Comparison of ENCODE assay signal across 27 cellular contexts in genomic region chr18:38851526-38851925, GRCh38.
"Had no signal": no experiment of that assay in that cellular context is flagged by ENCODE, and none has a peak within 500 bp of the region (broad histone marks: within the 10 kb centered on the region; RNA-seq: fewer than 3 reads in every experiment).

No MANE protein-coding gene starts in this region.

- H3K4me3 ChIP-seq: ascending aorta, gastrocnemius medialis had no signal

- H3K9me3 ChIP-seq: ascending aorta, gastrocnemius medialis had no signal

- H3K27ac Mint-ChIP-seq: activated CD4-positive, alpha-beta memory T cell treated with anti-CD3 and anti-CD28 coated beads for 36 hours; activated CD4-positive, alpha-beta T cell treated with anti-CD3 and anti-CD28 coated beads for 36 hours; activated CD4-positive, alpha-beta T cell treated with anti-CD3 and anti-CD28 coated beads, Interleukin-2, amount 10 ng/mL, durations not matched to agents 24 days and 14 days; activated CD8-positive, alpha-beta memory T cell treated with anti-CD3 and anti-CD28 coated beads, Interleukin-2, amount 10 ng/mL, durations not matched to agents 7 days and 5 days; activated CD8-positive, alpha-beta T cell treated with anti-CD3 and anti-CD28 coated beads, Interleukin-2, amount 10 ng/mL, durations not matched to agents 7 days and 5 days; activated naive CD4-positive, alpha-beta T cell treated with anti-CD3 and anti-CD28 coated beads, Interleukin-2, amount 10 ng/mL, durations not matched to agents 7 days and 5 days; activated naive CD4-positive, alpha-beta T cell treated with anti-CD3 and anti-CD28 coated beads, Interleukin-2, amount 50 U/mL, for 72 hours; activated naive CD8-positive, alpha-beta T cell treated with anti-CD3 and anti-CD28 coated beads, Interleukin-2, amount 10 ng/mL, durations not matched to agents 7 days and 5 days; brain; effector memory CD8-positive, alpha-beta T cell had no signal

- H3K9me3 Mint-ChIP-seq: activated naive CD8-positive, alpha-beta T cell treated with anti-CD3 and anti-CD28 coated beads, Interleukin-2, amount 10 ng/mL, durations not matched to agents 7 days and 5 days; effector memory CD8-positive, alpha-beta T cell had no signal

- H3K27me3 ChIP-seq: ascending aorta, gastrocnemius medialis had no signal

- H3K4me1 ChIP-seq: ascending aorta, gastrocnemius medialis had no signal

- H3K4me1 Mint-ChIP-seq: activated CD4-positive, alpha-beta T cell treated with anti-CD3 and anti-CD28 coated beads for 36 hours; activated CD4-positive, alpha-beta T cell treated with anti-CD3 and anti-CD28 coated beads, Interleukin-2, amount 10 ng/mL, durations not matched to agents 24 days and 14 days; activated CD8-positive, alpha-beta memory T cell treated with anti-CD3 and anti-CD28 coated beads, Interleukin-2, amount 10 ng/mL, durations not matched to agents 7 days and 5 days; activated naive CD4-positive, alpha-beta T cell treated with anti-CD3 and anti-CD28 coated beads, Interleukin-2, amount 10 ng/mL, durations not matched to agents 7 days and 5 days; activated naive CD8-positive, alpha-beta T cell treated with anti-CD3 and anti-CD28 coated beads, Interleukin-2, amount 10 ng/mL, durations not matched to agents 7 days and 5 days; brain had no signal

- H3K27me3 Mint-ChIP-seq: activated CD4-positive, alpha-beta memory T cell treated with anti-CD3 and anti-CD28 coated beads for 36 hours; activated CD4-positive, alpha-beta T cell treated with anti-CD3 and anti-CD28 coated beads for 36 hours; activated CD4-positive, alpha-beta T cell treated with anti-CD3 and anti-CD28 coated beads, Interleukin-2, amount 10 ng/mL, durations not matched to agents 24 days and 14 days; activated CD8-positive, alpha-beta memory T cell treated with anti-CD3 and anti-CD28 coated beads, Interleukin-2, amount 10 ng/mL, durations not matched to agents 7 days and 5 days; activated naive CD4-positive, alpha-beta T cell treated with anti-CD3 and anti-CD28 coated beads, Interleukin-2, amount 10 ng/mL, durations not matched to agents 7 days and 5 days; activated naive CD8-positive, alpha-beta T cell treated with anti-CD3 and anti-CD28 coated beads, Interleukin-2, amount 10 ng/mL, durations not matched to agents 7 days and 5 days; brain; effector memory CD8-positive, alpha-beta T cell had no signal

- H3K27ac ChIP-seq: ascending aorta, gastrocnemius medialis had no signal

- DNase-seq: activated CD4-positive, alpha-beta memory T cell treated with anti-CD3 and anti-CD28 coated beads for 36 hours; activated CD4-positive, alpha-beta T cell treated with anti-CD3 and anti-CD28 coated beads for 36 hours; activated CD4-positive, alpha-beta T cell treated with anti-CD3 and anti-CD28 coated beads, Interleukin-2, amount 10 ng/mL, durations not matched to agents 24 days and 14 days; activated CD4-positive, CD25-positive, alpha-beta regulatory T cell; activated CD4-positive, CD25-positive, alpha-beta regulatory T cell treated with anti-CD3 and anti-CD28 coated beads, Interleukin-2, amount 50 U/mL, for 72 hours; activated CD8-positive, alpha-beta memory T cell treated with anti-CD3 and anti-CD28 coated beads, Interleukin-2, amount 10 ng/mL, durations not matched to agents 7 days and 5 days; activated CD8-positive, alpha-beta memory T cell treated with anti-CD3 and anti-CD28 coated beads, Interleukin-2, amount 50 U/mL, for 4 hours; activated CD8-positive, alpha-beta T cell treated with anti-CD3 and anti-CD28 coated beads, Interleukin-2, amount 10 ng/mL, durations not matched to agents 7 days and 5 days; activated gamma-delta T cell; activated naive CD4-positive, alpha-beta T cell; activated naive CD4-positive, alpha-beta T cell treated with anti-CD3 and anti-CD28 coated beads, Interleukin-2, amount 10 ng/mL, durations not matched to agents 7 days and 5 days; activated naive CD8-positive, alpha-beta T cell treated with anti-CD3 and anti-CD28 coated beads, Interleukin-2, amount 10 ng/mL, durations not matched to agents 7 days and 5 days; activated T-cell treated with anti-CD3 and anti-CD28 coated beads, Interleukin-2, amount 50 U/mL, for 1 hour; activated T-cell treated with anti-CD3 and anti-CD28 coated beads, Interleukin-2, amount 50 U/mL, for 48 hours; caudate nucleus; cortex of kidney; dermis blood vessel endothelial cell; effector CD4-positive, alpha-beta T cell; effector memory CD8-positive, alpha-beta T cell; foreskin fibroblast; gastrocnemius medialis; T-helper 2 cell had no signal

- ATAC-seq: activated CD4-positive, alpha-beta T cell treated with anti-CD3 and anti-CD28 coated beads for 36 hours; activated CD8-positive, alpha-beta memory T cell treated with anti-CD3 and anti-CD28 coated beads, Interleukin-2, amount 10 ng/mL, durations not matched to agents 7 days and 5 days; activated CD8-positive, alpha-beta T cell treated with anti-CD3 and anti-CD28 coated beads, Interleukin-2, amount 10 ng/mL, durations not matched to agents 7 days and 5 days; activated naive CD4-positive, alpha-beta T cell treated with anti-CD3 and anti-CD28 coated beads, Interleukin-2, amount 50 U/mL, for 72 hours; effector memory CD8-positive, alpha-beta T cell; esophagus mucosa; gastrocnemius medialis had no signal

- H3K36me3 ChIP-seq: ascending aorta, gastrocnemius medialis had no signal

- H3K4me3 Mint-ChIP-seq: activated CD4-positive, alpha-beta memory T cell treated with anti-CD3 and anti-CD28 coated beads for 36 hours; activated CD4-positive, alpha-beta T cell treated with anti-CD3 and anti-CD28 coated beads for 36 hours; activated CD4-positive, alpha-beta T cell treated with anti-CD3 and anti-CD28 coated beads, Interleukin-2, amount 10 ng/mL, durations not matched to agents 24 days and 14 days; activated CD8-positive, alpha-beta memory T cell treated with anti-CD3 and anti-CD28 coated beads, Interleukin-2, amount 10 ng/mL, durations not matched to agents 7 days and 5 days; activated CD8-positive, alpha-beta T cell treated with anti-CD3 and anti-CD28 coated beads, Interleukin-2, amount 10 ng/mL, durations not matched to agents 7 days and 5 days; activated naive CD4-positive, alpha-beta T cell treated with anti-CD3 and anti-CD28 coated beads, Interleukin-2, amount 10 ng/mL, durations not matched to agents 7 days and 5 days; activated naive CD8-positive, alpha-beta T cell treated with anti-CD3 and anti-CD28 coated beads, Interleukin-2, amount 10 ng/mL, durations not matched to agents 7 days and 5 days; brain; effector memory CD8-positive, alpha-beta T cell had no signal

- H3K36me3 Mint-ChIP-seq: activated CD4-positive, alpha-beta memory T cell treated with anti-CD3 and anti-CD28 coated beads for 36 hours; activated CD8-positive, alpha-beta memory T cell treated with anti-CD3 and anti-CD28 coated beads, Interleukin-2, amount 10 ng/mL, durations not matched to agents 7 days and 5 days; activated naive CD4-positive, alpha-beta T cell treated with anti-CD3 and anti-CD28 coated beads, Interleukin-2, amount 10 ng/mL, durations not matched to agents 7 days and 5 days; activated naive CD4-positive, alpha-beta T cell treated with anti-CD3 and anti-CD28 coated beads, Interleukin-2, amount 50 U/mL, for 72 hours; activated naive CD8-positive, alpha-beta T cell treated with anti-CD3 and anti-CD28 coated beads, Interleukin-2, amount 10 ng/mL, durations not matched to agents 7 days and 5 days; brain had no signal

- FAIRE-seq: colon had no signal
